In the genomic region with DNA sequence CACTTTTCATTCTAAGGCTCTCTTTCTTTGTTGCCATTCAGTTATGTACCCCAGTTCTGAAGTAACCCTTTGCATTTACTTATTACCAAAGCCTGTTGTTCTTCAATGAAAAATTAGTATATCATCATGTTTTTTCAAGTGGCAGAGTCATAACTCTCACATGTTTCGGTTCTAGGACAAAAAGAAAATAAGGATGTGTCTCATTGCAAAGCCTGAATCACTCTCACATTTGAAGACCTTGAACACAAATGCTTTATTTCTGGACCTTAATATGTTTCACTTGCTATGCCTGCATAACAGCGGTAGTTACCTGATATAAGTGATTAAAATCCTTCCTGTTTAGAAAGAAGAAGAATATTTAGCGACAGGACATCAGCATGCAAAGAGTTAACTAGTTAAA, we compare ENCODE assay signal across 19 cellular contexts. TPM values are rescaled to one million over a fixed set of nuclear protein-coding genes. Genes with fewer than 3 reads are reported as not detected.
DNase-seq lines count a peak whose midpoint lies in the region; ATAC-seq, FAIRE-seq and TF ChIP-seq lines count a peak whose summit lies in the region.
"Had no signal": no experiment of that assay in that cellular context is flagged by ENCODE, and none has a peak within 500 bp of the region (broad histone marks: within the 10 kb centered on the region; RNA-seq: fewer than 3 reads in every experiment).

No MANE protein-coding gene starts in this region.

- DNase-seq in GM19239 (ENCODE audit: insufficient read length, low spot score) (no peak), dermis blood vessel endothelial cell (peak; percentile 34), osteoblast (ENCODE audit: insufficient read length, low spot score, missing footprints) (no peak), NCI-H2196 (lab: John Stamatoyannopoulos, UW; ENCODE audit: unreplicated experiment) (no peak), transverse colon (no peak), ascending aorta (ENCODE audit: low spot score in 2 of 2) (no peak)
- DNase-seq: activated CD4-positive, alpha-beta T cell treated with anti-CD3 and anti-CD28 coated beads for 1 hour; BE2C; body of pancreas; DMS153; islet precursor cell; NCI-H446 treated with DMSO at 0.1 percent for 48 hours; ovary; Peyer's patch; small intestine; testis had no signal

- ATAC-seq in GM21390 (IDR thresholded peaks at IDR 0.05; ENCODE audit: unreplicated experiment) = no peak
- ATAC-seq: body of pancreas had no signal

- H4K20me1 ChIP-seq in OCI-LY3 (ENCODE audit: insufficient read depth, low read length) (peaks cover 25% of the 10 kb centered on the region; the same call in 1 of the 2 replicates), osteoblast (ENCODE audit: insufficient read depth, low read length) (peaks cover 20% of the 10 kb centered on the region)

- in situ Hi-C loops in transverse colon (cut with MboI; ENCODE audit: low pct_ligation_motif_present in 1 of 4, low pct_unique_long_range_greater_than_20kb in 1 of 4, low sequenced_read_pairs in 3 of 4) = no loop called here

- peaks cover 42% of the 10 kb centered on the region for H3K4me1 ChIP-seq in OCI-LY3 (ENCODE audit: low read length)
- H3K4me1 ChIP-seq in osteoblast (ENCODE audit: insufficient read depth, low read length) = peaks cover 32% of the 10 kb centered on the region
- H3K4me1 ChIP-seq in transverse colon = peaks cover 0 to 19% (median 2%) of the 10 kb centered on the region in 4 donors
- peaks cover 0 to 10% of the 10 kb centered on the region in 2 donors for H3K4me1 ChIP-seq in ascending aorta

- H3K4me2 ChIP-seq in OCI-LY3 (ENCODE audit: low read length) (peak overlapping the region; percentile 56), osteoblast (ENCODE audit: insufficient read depth, low read length) (peak overlapping the region; percentile 47)

- H3K27me3 ChIP-seq in OCI-LY3 (ENCODE audit: low read depth, low read length) (no peaks in the 10 kb centered on the region), osteoblast (ENCODE audit: insufficient read depth, low read length) (no peaks in the 10 kb centered on the region), transverse colon (peaks cover 53% of the 10 kb centered on the region), ascending aorta (no peaks in the 10 kb centered on the region)
- H3K27me3 ChIP-seq: BE2C, body of pancreas, ovary, Peyer's patch, testis had no signal

- peaks cover 4% of the 10 kb centered on the region for H3K36me3 ChIP-seq in OCI-LY3 (replicated peaks; ENCODE audit: low read depth, low read length)
- peaks cover 16% of the 10 kb centered on the region for H3K36me3 ChIP-seq in osteoblast (ENCODE audit: insufficient read depth, low read length)
- no peaks in the 10 kb centered on the region for H3K36me3 ChIP-seq in transverse colon
- H3K36me3 ChIP-seq in ascending aorta = no peaks in the 10 kb centered on the region
- H3K36me3 ChIP-seq: BE2C, HAP-1, ovary, Peyer's patch had no signal

- TF ChIP-seq CTCF in OCI-LY3 (IDR thresholded peaks at IDR 0.05; ENCODE audit: low read depth, low read length) (no peak), osteoblast (IDR thresholded peaks at IDR 0.05; ENCODE audit: extremely low read depth, low read depth, low read length) (no peak), transverse colon (IDR thresholded peaks at IDR 0.05) (no peak), ascending aorta (IDR thresholded peaks at IDR 0.05) (no peak)

- intact Hi-C loops in transverse colon (cut with DNase I; ENCODE audit: low total_unique reads) (no loop called here), ascending aorta (cut with DNase I) (no loop called here)

- H3K27ac ChIP-seq in OCI-LY3 (ENCODE audit: low read length) (no peak overlapping the region), osteoblast (ENCODE audit: low read depth, low read length) (peak overlapping the region; percentile 61), transverse colon (no peak overlapping the region), ascending aorta (no peak overlapping the region)
- H3K27ac ChIP-seq: body of pancreas, ovary, Peyer's patch had no signal

- H3K9ac ChIP-seq in OCI-LY3 (ENCODE audit: low read length) = no peak overlapping the region

- H2AFZ ChIP-seq in OCI-LY3 (ENCODE audit: low read depth, low read length) = no peak overlapping the region
- no peak overlapping the region for H2AFZ ChIP-seq in osteoblast (ENCODE audit: low read length)

- no peak for TF ChIP-seq POLR2A in transverse colon (IDR thresholded peaks at IDR 0.05)

- peak; percentile 70 for FAIRE-seq in GM19239 (lab: Jason Lieb, UNC)
- FAIRE-seq: small intestine had no signal

- H3K79me2 ChIP-seq in OCI-LY3 (ENCODE audit: low read length) (peaks cover 3% of the 10 kb centered on the region), osteoblast (ENCODE audit: insufficient read depth, low read length) (peaks cover 99% of the 10 kb centered on the region)

- whole genome bisulfite sequencing in transverse colon (ENCODE audit: low coverage in 1 of 2), 2 donors = 36 to 50% methylated on average over 2 to 3 of the region's 3 CpGs

- H3K9me3 ChIP-seq in OCI-LY3 (ENCODE audit: insufficient read depth, low read length) (no peaks in the 10 kb centered on the region), osteoblast (ENCODE audit: low read depth, low read length) (no peaks in the 10 kb centered on the region), transverse colon (no peaks in the 10 kb centered on the region), ascending aorta (no peaks in the 10 kb centered on the region)
- H3K9me3 ChIP-seq: BE2C, body of pancreas, HAP-1, ovary, Peyer's patch, testis had no signal

- peak overlapping the region; percentile 22; the same call in 1 of the 2 replicates for H3K4me3 ChIP-seq in OCI-LY3 (ENCODE audit: low read length)
- H3K4me3 ChIP-seq in osteoblast (ENCODE audit: insufficient read depth, low read length) = no peak overlapping the region
- H3K4me3 ChIP-seq in transverse colon = no peak overlapping the region
- no peak overlapping the region for H3K4me3 ChIP-seq in ascending aorta
- H3K4me3 ChIP-seq: body of pancreas, HAP-1, ovary, Peyer's patch, testis had no signal

- TF ChIP-seq EP300 in transverse colon (IDR thresholded peaks at IDR 0.05; ENCODE audit: low read depth) = no peak

RNA-seq across cellular contexts. Expression of gene ZEB2, which starts 49.1 kb away (rescaled TPM):
- 5.3 and 8.4 TPM in 2 replicates for total RNA-seq in dermis blood vessel endothelial cell
- 119 and 128 TPM in 2 replicates for total RNA-seq in osteoblast
- total RNA-seq in transverse colon = 10 to 100 TPM; 19.8 to 69.6 (median 42.9) TPM
- 74.6 TPM for total RNA-seq in ascending aorta
